8 cellular contexts compared by ENCODE assay signal in genomic region chr3:10783360-10784346, GRCh38.
DNase-seq lines count a peak whose midpoint lies in the region; ATAC-seq and TF ChIP-seq lines count a peak whose summit lies in the region.

No MANE protein-coding gene starts in this region.

- H3K36me3 Mint-ChIP-seq in memory B cell = no peaks in the 10 kb centered on the region

- H3K4me3 ChIP-seq in GM12864 (ENCODE audit: low read depth, low read length) = no peak overlapping the region

- ATAC-seq in memory B cell (ENCODE audit: low read depth) (peak; percentile 41), GM18517 (IDR thresholded peaks at IDR 0.05; ENCODE audit: unreplicated experiment) (no peak)

- DNase-seq in Ammon's horn (ENCODE audit: low spot score) (peak; percentile 53), GM12864 (ENCODE audit: low read depth) (no peak), NOMO-1 (lab: John Stamatoyannopoulos, UW; ENCODE audit: unreplicated experiment in 2 of 2) (peak; percentile 8 to 11), memory B cell (ENCODE audit: low spot score in 2 of 2) (peak in 1 of 2 donors; percentile 33), GOT3 (lab: John Stamatoyannopoulos, UW) (no peak), NCI-H128 (lab: John Stamatoyannopoulos, UW; ENCODE audit: unreplicated experiment) (no peak)
- DNase-seq in central memory CD4-positive, alpha-beta T cell = peak; percentile 17

- no peak overlapping the region for H3K27ac Mint-ChIP-seq in memory B cell

- H3K4me3 Mint-ChIP-seq in memory B cell = no peak overlapping the region

- peaks cover 16% of the 10 kb centered on the region for H3K27me3 Mint-ChIP-seq in memory B cell

- TF ChIP-seq CTCF in GM12864 (IDR thresholded peaks at IDR 0.05; ENCODE audit: low read depth, low read length, missing control alignments) = peak; percentile 89

- no peaks in the 10 kb centered on the region for H3K4me1 Mint-ChIP-seq in memory B cell

- H3K9me3 Mint-ChIP-seq in memory B cell = no peaks in the 10 kb centered on the region

Comparison
In these comparisons a context has a peak if more than half of its experiments do, and no peak if none do; other contexts are left out.
1. DNase-seq: peak in Ammon's horn (single experiment), NOMO-1 (2 of 2) and central memory CD4-positive, alpha-beta T cell (single experiment); none in GM12864 (single experiment), GOT3 (single experiment) and NCI-H128 (single experiment).